In genomic region chr7:43757073-43757720, GRCh38 we compare ENCODE assay signal across 2 cellular contexts.
TF ChIP-seq lines count a peak whose summit lies in the region.

No MANE protein-coding gene starts in this region.

TF ChIP-seq in HEK293, 187 proteins besides CTCF, POLR2A, EP300 and RAD21 (continued from another document):
- TF ChIP-seq ZNF148 (tag by site-specific recombination; IDR thresholded peaks at IDR 0.05; ENCODE audit: borderline replicate concordance), result no peak

TF ChIP-seq in GM12878, 131 proteins besides CTCF, POLR2A, EP300 and RAD21 (continued from another document):
- TF ChIP-seq BCL3 (IDR thresholded peaks at IDR 0.05; ENCODE audit: borderline replicate concordance, insufficient read depth, low read depth, low read length, poor library complexity, severe bottlenecking), result no peak
- TF ChIP-seq NFYA (IDR thresholded peaks at IDR 0.05; ENCODE audit: borderline replicate concordance, low read depth, low read length), result no peak
- no peak for TF ChIP-seq EZH2 (IDR thresholded peaks at IDR 0.05; ENCODE audit: borderline replicate concordance, control insufficient read depth, low read depth, low read length)
- no peak for TF ChIP-seq FOXK2 (IDR thresholded peaks at IDR 0.05)
- TF ChIP-seq HDGF (IDR thresholded peaks at IDR 0.05), result no peak
- no peak for TF ChIP-seq SIX5 (IDR thresholded peaks at IDR 0.05; ENCODE audit: low read depth, low read length, severe bottlenecking)
- no peak for TF ChIP-seq MEF2B (IDR thresholded peaks at IDR 0.05; ENCODE audit: partially characterized antibody, poor library complexity, severe bottlenecking)
- no peak for TF ChIP-seq IRF3 (IDR thresholded peaks at IDR 0.05)
- no peak for TF ChIP-seq PAX8 (IDR thresholded peaks at IDR 0.05)
- no peak for TF ChIP-seq CEBPB (IDR thresholded peaks at IDR 0.05; ENCODE audit: borderline replicate concordance in 1 of 2, low read depth in 2 of 2, low read length in 2 of 2)
